Comparison of ENCODE assay signal across 25 cellular contexts in genomic region chr20:919491-919916, GRCh38.
"Had no signal": no experiment of that assay in that cellular context is flagged by ENCODE, and none has a peak within 500 bp of the region (broad histone marks: within the 10 kb centered on the region; RNA-seq: fewer than 3 reads in every experiment).

No MANE protein-coding gene starts in this region.

- H3K27me3 ChIP-seq: tibial artery, uterus had no signal

- H3K36me3 Mint-ChIP-seq: activated naive CD4-positive, alpha-beta T cell treated with anti-CD3 and anti-CD28 coated beads, Interleukin-2, amount 50 U/mL, for 72 hours had no signal

- H3K4me3 Mint-ChIP-seq: dendritic cell treated with granulocyte-macrophage colony-stimulating factor and Interleukin-4, amounts not matched to agents 40 ng/mL and 50 ng/mL, for 4 days; nephron had no signal

- H3K27ac Mint-ChIP-seq: dendritic cell treated with granulocyte-macrophage colony-stimulating factor and Interleukin-4, amounts not matched to agents 40 ng/mL and 50 ng/mL, for 4 days; nephron had no signal

- H3K36me3 ChIP-seq: lower lobe of right lung, tibial artery, uterus, WERI-Rb-1 had no signal

- H3K4me1 ChIP-seq: uterus had no signal

- DNase-seq: activated CD4-positive, alpha-beta T cell treated with anti-CD3 and anti-CD28 coated beads for 1 hour; activated CD8-positive, alpha-beta memory T cell treated with anti-CD3 and anti-CD28 coated beads for 24 hours; activated CD8-positive, alpha-beta memory T cell treated with anti-CD3 and anti-CD28 coated beads, Interleukin-2, amount 50 U/mL, for 48 hours; activated gamma-delta T cell; activated T-cell treated with anti-CD3 and anti-CD28 coated beads, Interleukin-2, amount 50 U/mL, for 48 hours; amniotic stem cell; effector CD8-positive, alpha-beta T cell; foreskin fibroblast; hypothalamus; islet precursor cell; lower lobe of right lung; midbrain; posterior cingulate gyrus; stimulated activated CD4-positive, alpha-beta T cell treated with anti-CD3 and anti-CD28 coated beads, Interleukin-12 subunit alpha, Interleukin-12 subunit beta, amount 100 ng/mL, for 4 hours; stimulated activated CD4-positive, alpha-beta T cell treated with anti-CD3 and anti-CD28 coated beads, Interleukin-2, amount 100 ng/mL, for 24 hours; stimulated activated naive CD8-positive, alpha-beta T cell treated with anti-CD3 and anti-CD28 coated beads, Interleukin-15, Interleukin-2, amounts not matched to agents 100 U/mL and 50 U/mL, for 24 hours; substantia nigra; T-helper 1 cell; T-helper 9 cell; uterus; WERI-Rb-1 had no signal

- H3K9me3 ChIP-seq: lower lobe of right lung, tibial artery, uterus had no signal

- H3K4me3 ChIP-seq: lower lobe of right lung, tibial artery, uterus had no signal

- H3K9me3 Mint-ChIP-seq: activated naive CD4-positive, alpha-beta T cell treated with anti-CD3 and anti-CD28 coated beads, Interleukin-2, amount 50 U/mL, for 72 hours; dendritic cell treated with granulocyte-macrophage colony-stimulating factor and Interleukin-4, amounts not matched to agents 40 ng/mL and 50 ng/mL, for 4 days; nephron had no signal
